ENCODE assay signal across 9 cellular contexts in genomic region chr9:132239999-132240859, GRCh38.
DNase-seq lines count a peak whose midpoint lies in the region; ATAC-seq, FAIRE-seq and TF ChIP-seq lines count a peak whose summit lies in the region.
"Had no signal": no experiment of that assay in that cellular context is flagged by ENCODE, and none has a peak within 500 bp of the region (broad histone marks: within the 10 kb centered on the region; RNA-seq: fewer than 3 reads in every experiment).

No MANE protein-coding gene starts in this region.

- peak overlapping the region; percentile 95 for H2BK12ac ChIP-seq in neuronal stem cell (ENCODE audit: low read length)

- peak overlapping the region; percentile 16 for H2BK5ac ChIP-seq in neuronal stem cell (ENCODE audit: low read length)

- no peaks in the 10 kb centered on the region for H3K27me3 ChIP-seq in BLaER1 treated with 17β-estradiol and CSF1 and Interleukin-3, amounts not matched to agents 10 nM and 100 nM
- H3K27me3 ChIP-seq in neuronal stem cell (ENCODE audit: control insufficient read depth in 3 of 3, insufficient read depth in 3 of 3, low read depth in 1 of 3, low read length in 3 of 3) = peaks cover 0 to 87% (median 27%) of the 10 kb centered on the region in 3 experiments
- no peaks in the 10 kb centered on the region for H3K27me3 ChIP-seq in MG63

- FAIRE-seq in H54 (lab: Jason Lieb, UNC) = no peak
- FAIRE-seq: colon had no signal

- H4K91ac ChIP-seq in neuronal stem cell (ENCODE audit: low read depth, low read length, poor library complexity) = no peak overlapping the region

- H3K79me1 ChIP-seq in neuronal stem cell (ENCODE audit: low read depth, low read length) = peaks cover 1% of the 10 kb centered on the region

- WGBS in neuronal stem cell (ENCODE audit: extremely low coverage in 2 of 2, insufficient read length in 2 of 2, insufficient replicate concordance in 1 of 2), 2 donors = no CpG with 5 or more reads among the region's 22 CpGs

- H3K4me3 ChIP-seq in BLaER1 treated with 17β-estradiol and CSF1 and Interleukin-3, amounts not matched to agents 10 nM and 100 nM = peak overlapping the region; percentile 34 to 63 (median 56); a peak in 19 of 20 replicates
- peak overlapping the region; percentile 47 to 82 for H3K4me3 ChIP-seq in neuronal stem cell (ENCODE audit: low read length in 2 of 2)
- no peak overlapping the region for H3K4me3 ChIP-seq in MG63

- H3K14ac ChIP-seq in neuronal stem cell (ENCODE audit: low read length) = peak overlapping the region; percentile 31

- no peaks in the 10 kb centered on the region for H3K36me3 ChIP-seq in BLaER1 treated with 17β-estradiol and CSF1 and Interleukin-3, amounts not matched to agents 10 nM and 100 nM
- H3K36me3 ChIP-seq in neuronal stem cell (replicated peaks in 1 of 2; ENCODE audit: control insufficient read depth in 2 of 2, insufficient read depth in 2 of 2, low read length in 2 of 2) (no peaks in the 10 kb centered on the region), MG63 (no peaks in the 10 kb centered on the region)

- H2BK15ac ChIP-seq in neuronal stem cell (ENCODE audit: low read length) = peak overlapping the region; percentile 83

- TF ChIP-seq POLR2A in H54 (IDR thresholded peaks at IDR 0.05; ENCODE audit: low read depth, low read length) = no peak

- H3K9ac ChIP-seq in BLaER1 treated with 17β-estradiol and CSF1 and Interleukin-3, amounts not matched to agents 10 nM and 100 nM = peak overlapping the region in 10 of 11 experiments; percentile 4 to 75 (median 62); a peak in 16 of 22 replicates
- peak overlapping the region; percentile 82 for H3K9ac ChIP-seq in neuronal stem cell (ENCODE audit: low read depth, low read length, poor library complexity)

- no peak overlapping the region for H2BK120ac ChIP-seq in neuronal stem cell (ENCODE audit: low read depth, low read length)

- peak overlapping the region; percentile 52 for H3K23ac ChIP-seq in neuronal stem cell (ENCODE audit: low read depth, low read length, poor library complexity)

- peak overlapping the region; percentile 97 for H4K8ac ChIP-seq in neuronal stem cell (ENCODE audit: low read depth, low read length)

- H4K20me1 ChIP-seq in BLaER1 treated with 17β-estradiol and CSF1 and Interleukin-3, amounts not matched to agents 10 nM and 100 nM = peaks cover 0 to 26% (median 9%) of the 10 kb centered on the region in 11 experiments; a peak in 8 of 22 replicates

- H3K4me2 ChIP-seq in BLaER1 treated with 17β-estradiol and CSF1 and Interleukin-3, amounts not matched to agents 10 nM and 100 nM = peak overlapping the region; percentile 80 to 98 (median 94)
- peak overlapping the region; percentile 94 for H3K4me2 ChIP-seq in neuronal stem cell (ENCODE audit: insufficient read depth, low read length, poor library complexity, severe bottlenecking)

- H2AK5ac ChIP-seq in neuronal stem cell (ENCODE audit: low read depth, low read length) = peak overlapping the region; percentile 88

- peaks cover 52 to 85% (median 80%) of the 10 kb centered on the region in 10 experiments for H3K4me1 ChIP-seq in BLaER1 treated with 17β-estradiol and CSF1 and Interleukin-3, amounts not matched to agents 10 nM and 100 nM
- peaks cover 9% of the 10 kb centered on the region in 2 donors for H3K4me1 ChIP-seq in neuronal stem cell (ENCODE audit: control insufficient read depth in 2 of 2, insufficient read depth in 1 of 2, low read depth in 1 of 2, low read length in 2 of 2)

- DNase-seq in caudate nucleus (lab: John Stamatoyannopoulos, UW) (no peak), neuronal stem cell (ENCODE audit: low spot score) (no peak), MG63 (no peak), T-helper 1 cell (no peak), H54 (ENCODE audit: insufficient read length, low spot score) (no peak)
- no peak for DNase-seq in central memory CD4-positive, alpha-beta T cell

- no peak overlapping the region for H3K4ac ChIP-seq in neuronal stem cell (ENCODE audit: low read length)

- H2AFZ ChIP-seq in neuronal stem cell (ENCODE audit: low read length) = peak overlapping the region; percentile 78

- peak; percentile 3 for ATAC-seq in HG03565 (IDR thresholded peaks at IDR 0.05; ENCODE audit: unreplicated experiment)

- no peaks in the 10 kb centered on the region for H3K9me3 ChIP-seq in BLaER1 treated with 17β-estradiol and CSF1 and Interleukin-3, amounts not matched to agents 10 nM and 100 nM (replicated peaks in 1 of 11)
- H3K9me3 ChIP-seq in neuronal stem cell (replicated peaks in 1 of 2; ENCODE audit: control insufficient read depth in 2 of 2, insufficient read depth in 1 of 2, low read depth in 1 of 2, low read length in 2 of 2) (no peaks in the 10 kb centered on the region), MG63 (no peaks in the 10 kb centered on the region)

- peak overlapping the region; percentile 97 for H3K18ac ChIP-seq in neuronal stem cell (ENCODE audit: low read length)

- peak overlapping the region in 8 of 11 experiments; percentile 48 to 69 (median 62); a peak in 15 of 22 replicates for H3K27ac ChIP-seq in BLaER1 treated with 17β-estradiol and CSF1 and Interleukin-3, amounts not matched to agents 10 nM and 100 nM
- H3K27ac ChIP-seq in caudate nucleus (ENCODE audit: low read depth, low read length) = peak overlapping the region; percentile 26
- H3K27ac ChIP-seq in neuronal stem cell (replicated peaks; ENCODE audit: low read length) = no peak overlapping the region
